1 cellular context compared by ENCODE assay signal in genomic region chr20:57038608-57039440, GRCh38.
TF ChIP-seq lines count a peak whose summit lies in the region.

No MANE protein-coding gene starts in this region.

TF ChIP-seq in HEK293, 187 proteins besides CTCF, POLR2A, EP300 and RAD21 (continued from another document):
- peak; percentile 92 for TF ChIP-seq PRDM10 (tag by site-specific recombination; IDR thresholded peaks at IDR 0.05)
- TF ChIP-seq ZBTB11 (tag by site-specific recombination; conservative IDR thresholded peaks at IDR 0.05; ENCODE audit: low read depth), result no peak
- TF ChIP-seq ZNF791 (tag by site-specific recombination; IDR thresholded peaks at IDR 0.05), result peak; percentile 66; the same call in 1 of the 2 replicates
- no peak for TF ChIP-seq ZNF521 (tag by site-specific recombination; IDR thresholded peaks at IDR 0.05)
- 0 out of 2 replicates have a peak, but pooled peaks have one; percentile 11 for TF ChIP-seq ZNF701 (tag by site-specific recombination; IDR thresholded peaks at IDR 0.05)
- no peak for TF ChIP-seq ZNF513 (tag by site-specific recombination; IDR thresholded peaks at IDR 0.05)
- TF ChIP-seq ZNF510 (tag by site-specific recombination; IDR thresholded peaks at IDR 0.05; ENCODE audit: insufficient replicate concordance), result no peak
- no peak for TF ChIP-seq ZXDB (tag by site-specific recombination; IDR thresholded peaks at IDR 0.05)
- TF ChIP-seq ZFP37 (tag by site-specific recombination; IDR thresholded peaks at IDR 0.05), result no peak
- TF ChIP-seq ZNF48 (tag by site-specific recombination; IDR thresholded peaks at IDR 0.05), result no peak
- no peak for TF ChIP-seq BCL6B (tag by site-specific recombination; IDR thresholded peaks at IDR 0.05)
- TF ChIP-seq YY2 (tag by site-specific recombination; IDR thresholded peaks at IDR 0.05), result peak; percentile 32; the same call in 1 of the 2 replicates
- TF ChIP-seq ZNF391 (tag by site-specific recombination; IDR thresholded peaks at IDR 0.05; ENCODE audit: borderline replicate concordance, low read depth), result no peak
- no peak for TF ChIP-seq ZNF449 (tag by site-specific recombination; IDR thresholded peaks at IDR 0.05)
- TF ChIP-seq ZNF2 (tag by site-specific recombination; IDR thresholded peaks at IDR 0.05), result no peak
- no peak for TF ChIP-seq ZNF239 (tag by site-specific recombination; IDR thresholded peaks at IDR 0.05)
- no peak for TF ChIP-seq SALL2 (tag by site-specific recombination; IDR thresholded peaks at IDR 0.05; ENCODE audit: borderline replicate concordance)
- TF ChIP-seq KLF10 (tag by site-specific recombination; IDR thresholded peaks at IDR 0.05), result no peak
- TF ChIP-seq ZBTB8A (tag by site-specific recombination; IDR thresholded peaks at IDR 0.05), result no peak
TF ChIP-seq in HEK293: peak in this region for 12.
